Comparison of ENCODE assay signal across 23 cellular contexts in genomic region chr9:112387115-112387514, GRCh38.
"Had no signal": no experiment of that assay in that cellular context is flagged by ENCODE, and none has a peak within 500 bp of the region (broad histone marks: within the 10 kb centered on the region; RNA-seq: fewer than 3 reads in every experiment).

No MANE protein-coding gene starts in this region.

- H3K27ac ChIP-seq: KMS-11, SJSA1, SK-N-MC had no signal

- H3K9me3 Mint-ChIP-seq: IgD-negative memory B cell had no signal

- ATAC-seq: K562 had no signal

- H3K4me3 Mint-ChIP-seq: IgD-negative memory B cell had no signal

- H3K27me3 Mint-ChIP-seq: IgD-negative memory B cell had no signal

- FAIRE-seq: K562, RCC 7860 had no signal

- H3K4me3 ChIP-seq: K562, SJSA1, SK-N-MC had no signal

- H3K4me1 ChIP-seq: SJSA1 had no signal

- H3K27me3 ChIP-seq: SJSA1 had no signal

- H3K9ac ChIP-seq: KMS-11 had no signal

- H3K4me2 ChIP-seq: KMS-11 had no signal

- H3K9me3 ChIP-seq: SJSA1 had no signal

- DNase-seq: Kasumi-1, MM.1S, NCI-H1092 treated with DMSO at 0.1 percent for 48 hours, NCI-H1436, NCI-H187, NCI-H2029, NCI-H2081 treated with DMSO at 0.1 percent for 48 hours, NCI-H2171, NCI-H226, NCI-H446, NCI-H510A, NCI-H524 treated with DMSO at 0.1 percent for 48 hours, NCI-H69, NCI-H774, Right ventricle myocardium superior, RPMI8226, SIG-M5 had no signal
